ENCODE assay signal across 2 cellular contexts in the genomic region with DNA sequence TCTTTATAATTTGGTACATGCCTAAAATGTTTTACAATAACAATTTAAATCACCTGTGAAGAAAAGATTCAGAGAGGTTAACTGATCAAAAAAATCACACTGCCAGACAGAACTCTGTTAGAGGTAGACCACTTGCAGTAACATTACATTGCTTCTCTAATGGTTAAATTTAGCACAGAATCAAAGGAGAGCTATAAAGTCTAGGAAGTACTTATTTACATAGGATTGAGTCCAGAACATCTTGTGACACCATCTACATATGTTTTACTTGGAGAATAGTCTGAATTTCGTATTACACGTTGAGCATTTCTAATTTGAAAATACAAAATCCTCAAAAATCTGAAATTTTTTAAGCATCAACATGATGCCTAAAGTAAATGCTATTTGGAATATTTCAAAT.
TF ChIP-seq lines count a peak whose summit lies in the region.

No MANE protein-coding gene starts in this region.

TF ChIP-seq in endothelial cell of umbilical vein, 7 proteins besides CTCF, POLR2A, EP300 and RAD21:
- TF ChIP-seq GATA2 (IDR thresholded peaks at IDR 0.05; ENCODE audit: insufficient read depth, insufficient read length, low read depth, low read length), result no peak
- TF ChIP-seq POLR2AphosphoS5 (IDR thresholded peaks at IDR 0.05; ENCODE audit: insufficient read depth, low read depth, low read length), result no peak
- TF ChIP-seq FOS (IDR thresholded peaks at IDR 0.05; ENCODE audit: borderline replicate concordance, insufficient read depth, low read length), result no peak
- TF ChIP-seq MAX (IDR thresholded peaks at IDR 0.05; ENCODE audit: insufficient read depth, insufficient read length), result no peak

TF ChIP-seq in HEK293T, 16 proteins besides CTCF, POLR2A, EP300 and RAD21:
- TF ChIP-seq SUZ12 (IDR thresholded peaks at IDR 0.05) (no peak), ZNF384 (IDR thresholded peaks at IDR 0.05) (no peak), L3MBTL2 (conservative IDR thresholded peaks at IDR 0.05) (no peak), FOXK2 (IDR thresholded peaks at IDR 0.05) (no peak)
- TF ChIP-seq, protein P1, sequence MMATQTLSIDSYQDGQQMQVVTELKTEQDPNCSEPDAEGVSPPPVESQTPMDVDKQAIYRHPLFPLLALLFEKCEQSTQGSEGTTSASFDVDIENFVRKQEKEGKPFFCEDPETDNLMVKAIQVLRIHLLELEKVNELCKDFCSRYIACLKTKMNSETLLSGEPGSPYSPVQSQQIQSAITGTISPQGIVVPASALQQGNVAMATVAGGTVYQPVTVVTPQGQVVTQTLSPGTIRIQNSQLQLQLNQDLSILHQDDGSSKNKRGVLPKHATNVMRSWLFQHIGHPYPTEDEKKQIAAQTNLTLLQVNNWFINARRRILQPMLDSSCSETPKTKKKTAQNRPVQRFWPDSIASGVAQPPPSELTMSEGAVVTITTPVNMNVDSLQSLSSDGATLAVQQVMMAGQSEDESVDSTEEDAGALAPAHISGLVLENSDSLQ (IDR thresholded peaks at IDR 0.05), result no peak
